ENCODE assay signal across 1 cellular context in the genomic region with DNA sequence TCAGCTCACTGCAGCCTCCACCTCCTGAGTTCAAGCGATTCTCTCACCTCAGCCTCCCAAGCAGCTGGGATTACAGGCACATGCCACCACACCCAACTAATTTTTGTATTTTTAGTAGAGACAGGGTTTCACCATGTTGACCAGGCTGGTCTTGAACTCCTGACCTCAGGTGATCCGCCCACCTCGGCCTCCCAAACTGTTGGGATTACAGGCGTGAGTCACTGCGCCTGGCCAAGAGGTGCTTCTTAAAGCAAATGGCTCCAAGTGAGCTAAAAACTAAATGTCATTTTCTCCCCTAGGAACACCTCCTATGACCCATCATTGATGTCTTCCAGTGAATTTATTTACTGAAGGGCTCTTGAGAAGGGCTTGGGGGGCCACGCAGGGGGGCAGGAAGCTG. TPM values are rescaled to one million over a fixed set of nuclear protein-coding genes. Genes with fewer than 3 reads are reported as not detected.
"Had no signal": no experiment of that assay in that cellular context is flagged by ENCODE, and none has a peak within 500 bp of the region (broad histone marks: within the 10 kb centered on the region; RNA-seq: fewer than 3 reads in every experiment).

No MANE protein-coding gene starts in this region.

RNA-seq across cellular contexts. Expression of gene CYB561, which starts 8.3 kb away (rescaled TPM):
- total RNA-seq: SJCRH30 had no signal
